Comparison of ENCODE assay signal across 14 cellular contexts in genomic region chr17:37745801-37746426, GRCh38. TPM values are rescaled to one million over a fixed set of nuclear protein-coding genes. Genes with fewer than 3 reads are reported as not detected.
DNase-seq lines count a peak whose midpoint lies in the region; ATAC-seq and TF ChIP-seq lines count a peak whose summit lies in the region.
"Had no signal": no experiment of that assay in that cellular context is flagged by ENCODE, and none has a peak within 500 bp of the region (broad histone marks: within the 10 kb centered on the region; RNA-seq: fewer than 3 reads in every experiment).

No MANE protein-coding gene starts in this region.

- ATAC-seq in HG02981 (IDR thresholded peaks at IDR 0.05; ENCODE audit: unreplicated experiment), result no peak
- ATAC-seq in GM21528 (IDR thresholded peaks at IDR 0.05; ENCODE audit: low FRiP score, unreplicated experiment), result no peak

- TF ChIP-seq CTCF in GM12864 (IDR thresholded peaks at IDR 0.05; ENCODE audit: low read depth, low read length, missing control alignments) (no peak), VCaP (conservative IDR thresholded peaks at IDR 0.05) (no peak), kidney epithelial cell (IDR thresholded peaks at IDR 0.05; ENCODE audit: insufficient read depth, low read length, poor library complexity, severe bottlenecking) (no peak), progenitor cell of endocrine pancreas (IDR thresholded peaks at IDR 0.05; ENCODE audit: unreplicated experiment) (no peak)

- H3K9me3 Mint-ChIP-seq in progenitor cell of endocrine pancreas (ENCODE audit: low read depth), result no peaks in the 10 kb centered on the region

- H3K27ac ChIP-seq in VCaP, result peak overlapping the region; percentile 99; the same call in 1 of the 2 replicates

- peak overlapping the region; percentile 95 for H3K27ac Mint-ChIP-seq in progenitor cell of endocrine pancreas

- no peaks in the 10 kb centered on the region for H3K27me3 ChIP-seq in kidney epithelial cell (ENCODE audit: control insufficient read depth, insufficient read depth, low read length)

- peaks cover 12% of the 10 kb centered on the region for H3K36me3 Mint-ChIP-seq in progenitor cell of endocrine pancreas (ENCODE audit: insufficient read depth)

- H3K36me3 ChIP-seq in kidney epithelial cell (ENCODE audit: control insufficient read depth, insufficient read depth, low read length), result no peaks in the 10 kb centered on the region

- H3K4me3 Mint-ChIP-seq in progenitor cell of endocrine pancreas (ENCODE audit: low read depth), result peak overlapping the region; percentile 97

- DNase-seq in GM12864 (ENCODE audit: low read depth), result no peak
- DNase-seq in kidney epithelial cell (ENCODE audit: low read depth), result no peak
- DNase-seq in progenitor cell of endocrine pancreas (ENCODE audit: low spot score, unreplicated experiment), result no peak
- DNase-seq in cerebellum (ENCODE audit: low spot score), result no peak
- DNase-seq in NCI-H1694 treated with DMSO at 0.1 percent for 48 hours (lab: John Stamatoyannopoulos, UW), result no peak
- DNase-seq: activated naive CD4-positive, alpha-beta T cell treated with Interleukin-2 at 50 U/mL for 16 hours; NCI-H2029 treated with DMSO at 0.1 percent for 48 hours; NCI-H774; SHP77 had no signal

- H3K4me3 ChIP-seq in GM12864 (ENCODE audit: low read depth, low read length) (peak overlapping the region; percentile 55), kidney epithelial cell (ENCODE audit: low read depth, low read length) (peak overlapping the region; percentile 95)

- peaks cover 26% of the 10 kb centered on the region for H3K4me1 Mint-ChIP-seq in progenitor cell of endocrine pancreas (ENCODE audit: low read depth)

- no peaks in the 10 kb centered on the region for H3K27me3 Mint-ChIP-seq in progenitor cell of endocrine pancreas

RNA-seq across cellular contexts. Expression of gene HNF1B, which starts 1.1 kb away (rescaled TPM):
- 15.1 and 20.7 TPM in 2 replicates for total RNA-seq in kidney epithelial cell
- 96.9 and 99.1 TPM in 2 replicates for total RNA-seq in progenitor cell of endocrine pancreas
- total RNA-seq in cerebellum, result not detected
- total RNA-seq: bronchial epithelial cell, frontal cortex had no signal

Comparison
In these comparisons a context has a peak if more than half of its experiments do, and no peak if none do; other contexts are left out.
1. RNA of gene HNF1B, which starts 1.1 kb away (total RNA-seq): 96.9 to 99.1 TPM in progenitor cell of endocrine pancreas and 15.1 to 20.7 TPM in kidney epithelial cell; not detected in cerebellum (single experiment); every median in the first group is over 10 times any median in the second.